Comparison of ENCODE assay signal across 8 cellular contexts in the genomic region with DNA sequence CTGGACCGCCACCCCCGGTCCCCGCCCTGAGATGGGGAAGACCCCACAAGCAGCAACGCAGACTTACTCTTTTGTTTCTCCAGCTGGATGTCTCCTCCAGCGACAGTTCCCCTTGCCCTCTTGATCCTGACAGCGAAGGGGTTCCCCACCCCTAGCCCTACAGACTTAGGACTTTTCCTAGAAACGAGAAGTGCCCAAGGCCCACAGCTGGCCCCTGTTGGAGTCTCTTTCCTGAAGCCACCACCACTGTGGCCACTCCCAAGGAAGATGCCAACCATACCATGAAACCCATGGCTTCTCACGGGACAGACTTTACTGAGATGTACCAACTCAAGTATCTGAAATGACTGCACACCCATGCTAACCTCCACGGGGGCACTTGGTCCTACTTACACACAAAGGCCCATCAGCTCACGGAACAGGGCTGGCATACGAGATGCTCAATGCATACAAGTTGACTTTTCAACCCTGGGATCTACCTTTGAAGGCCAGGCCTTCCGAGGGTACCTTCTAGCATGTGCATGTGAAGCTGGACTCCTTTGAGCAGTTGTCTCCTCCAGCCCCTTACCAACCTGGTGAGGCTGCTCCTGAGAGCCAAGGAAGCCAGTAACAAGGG. TPM values are rescaled to one million over a fixed set of nuclear protein-coding genes. Genes with fewer than 3 reads are reported as not detected.
DNase-seq lines count a peak whose midpoint lies in the region; ATAC-seq and TF ChIP-seq lines count a peak whose summit lies in the region.

No MANE protein-coding gene starts in this region.

- peaks cover 0 to 10% (median 0%) of the 10 kb centered on the region in 3 donors for H3K36me3 Mint-ChIP-seq in naive thymus-derived CD8-positive, alpha-beta T cell

- peak overlapping the region; percentile 75 for H3K4me2 ChIP-seq in DND-41 (ENCODE audit: insufficient read depth, low read length)

- POLR2A ChIA-PET in naive thymus-derived CD8-positive, alpha-beta T cell (lab: Charles Lee): interaction anchor here (0.8 to 3.5 kb wide), 14 partner anchors 9 to 94 kb away, joined by 3 to 34 read pairs (median 4); a partner anchor contains a TSS

- H3K9me3 ChIP-seq in DND-41 (ENCODE audit: insufficient read depth, low read length, severe bottlenecking): no peaks in the 10 kb centered on the region

- peak; percentile 4; the same call in 1 of the 3 replicates for ATAC-seq in DND-41 (ENCODE audit: insufficient read depth, low read depth)
- ATAC-seq in naive thymus-derived CD8-positive, alpha-beta T cell: no peak
- ATAC-seq in GM19397 (IDR thresholded peaks at IDR 0.05; ENCODE audit: unreplicated experiment): no peak

- peaks cover 31% of the 10 kb centered on the region for H3K36me3 ChIP-seq in DND-41 (ENCODE audit: insufficient read depth, low read length)

- peak overlapping the region; percentile 80 for H2AFZ ChIP-seq in DND-41 (ENCODE audit: low read depth, low read length)

- no peaks in the 10 kb centered on the region for H3K27me3 Mint-ChIP-seq in naive thymus-derived CD8-positive, alpha-beta T cell

- H3K27ac Mint-ChIP-seq in naive thymus-derived CD8-positive, alpha-beta T cell: peak overlapping the region; percentile 79 to 95 (median 94)

- H3K79me2 ChIP-seq in DND-41 (ENCODE audit: insufficient read depth, low read length): peaks cover 47% of the 10 kb centered on the region

- H4K20me1 ChIP-seq in DND-41 (ENCODE audit: insufficient read depth, low read length): no peaks in the 10 kb centered on the region

- DNase-seq in DND-41: no peak
- peak; percentile 63 for DNase-seq in NB4 (ENCODE audit: low read depth)
- DNase-seq in cerebellar cortex (ENCODE audit: low spot score): peak; percentile 10
- DNase-seq in naive thymus-derived CD8-positive, alpha-beta T cell: no peak
- no peak for DNase-seq in NCI-H1092 treated with DMSO at 0.1 percent for 48 hours (lab: John Stamatoyannopoulos, UW)
- DNase-seq in HPDE6-E6E7 (ENCODE audit: extremely low spot score): no peak
- no peak for DNase-seq in stimulated activated CD8-positive, alpha-beta memory T cell treated with anti-CD3 and anti-CD28 coated beads, Interleukin-4, amount 100 ng/mL, for 48 hours

- H3K4me1 ChIP-seq in DND-41 (ENCODE audit: insufficient read depth, low read length): peaks cover 31% of the 10 kb centered on the region

- peaks cover 10 to 29% (median 16%) of the 10 kb centered on the region in 4 donors for H3K4me1 Mint-ChIP-seq in naive thymus-derived CD8-positive, alpha-beta T cell

- peak overlapping the region; percentile 94 for H3K9ac ChIP-seq in DND-41 (ENCODE audit: low read depth, low read length)

- H3K4me3 ChIP-seq in DND-41 (ENCODE audit: low read depth in 1 of 2, low read length in 2 of 2) (peak overlapping the region; percentile 60 to 86; a peak in 3 of 4 replicates), NB4 (ENCODE audit: low read depth, low read length) (peak overlapping the region; percentile 69)

- peak overlapping the region; percentile 91 for H3K27ac ChIP-seq in DND-41 (ENCODE audit: low read length)

- peak overlapping the region; percentile 74 to 90 (median 86) for H3K4me3 Mint-ChIP-seq in naive thymus-derived CD8-positive, alpha-beta T cell

- no peaks in the 10 kb centered on the region for H3K9me3 Mint-ChIP-seq in naive thymus-derived CD8-positive, alpha-beta T cell

- no peak for TF ChIP-seq CTCF in DND-41 (IDR thresholded peaks at IDR 0.05; ENCODE audit: borderline replicate concordance, extremely low read depth, low read length, poor library complexity, severe bottlenecking)
- TF ChIP-seq CTCF in NB4 (IDR thresholded peaks at IDR 0.05; ENCODE audit: low read depth, low read length): no peak

- no peaks in the 10 kb centered on the region for H3K27me3 ChIP-seq in DND-41 (ENCODE audit: insufficient read depth, low read length, poor library complexity)

- no peak for TF ChIP-seq POLR2A in NB4 (IDR thresholded peaks at IDR 0.05; ENCODE audit: extremely low read depth, insufficient read length)

RNA-seq across cellular contexts. Expression of a gene that starts 0.9 kb away (rescaled TPM):
- total RNA-seq in naive thymus-derived CD8-positive, alpha-beta T cell: 10 to 100 TPM; 68.8 to 76.6 TPM
- polyA plus RNA-seq in naive thymus-derived CD8-positive, alpha-beta T cell: 10 to 100 TPM; 23.9 to 44.7 (median 27.8) TPM

RNA-seq across cellular contexts. Expression of a gene that starts 48.1 kb away (rescaled TPM):
- total RNA-seq in naive thymus-derived CD8-positive, alpha-beta T cell: 10 to 100 TPM in 1 of 2 experiments, 1 to 10 TPM in 1; 9.3 to 11.2 TPM
- 10 to 100 TPM in 1 of 3 donors, 1 to 10 TPM in 2; 3.1 to 13.6 (median 8.9) TPM for polyA plus RNA-seq in naive thymus-derived CD8-positive, alpha-beta T cell

RNA-seq across cellular contexts. Expression of a gene that starts 49.0 kb away (rescaled TPM):
- total RNA-seq in naive thymus-derived CD8-positive, alpha-beta T cell: 10 to 100 TPM; 62.4 to 64.9 TPM
- polyA plus RNA-seq in naive thymus-derived CD8-positive, alpha-beta T cell: 10 to 100 TPM in 1 of 3 donors, 1 to 10 TPM in 2; 3.3 to 11.9 (median 7.9) TPM

Comparison
In these comparisons a context has a peak if more than half of its experiments do, and no peak if none do; other contexts are left out.
1. DNase-seq: peak in NB4 (single experiment) and cerebellar cortex (single experiment); none in DND-41 (single experiment), naive thymus-derived CD8-positive, alpha-beta T cell (0 of 10), NCI-H1092 treated with DMSO at 0.1 percent for 48 hours (single experiment), HPDE6-E6E7 (single experiment) and stimulated activated CD8-positive, alpha-beta memory T cell treated with anti-CD3 and anti-CD28 coated beads, Interleukin-4, amount 100 ng/mL, for 48 hours (single experiment).